In genomic region chr4:124334119-124334518, GRCh38 we compare ENCODE assay signal across 7 cellular contexts.
DNase-seq lines count a peak whose midpoint lies in the region; ATAC-seq and TF ChIP-seq lines count a peak whose summit lies in the region.

No MANE protein-coding gene starts in this region.

- H3K4me3 Mint-ChIP-seq in T-helper 17 cell, result no peak overlapping the region
- H3K4me3 Mint-ChIP-seq in activated T-cell treated with anti-CD3 and anti-CD28 coated beads, Interleukin-2, amount 50 U/mL, for 72 hours, result no peak overlapping the region

- H3K27ac ChIP-seq in RWPE1, result no peak overlapping the region

- H3K27ac Mint-ChIP-seq in T-helper 17 cell, result no peak overlapping the region
- no peak overlapping the region for H3K27ac Mint-ChIP-seq in activated T-cell treated with anti-CD3 and anti-CD28 coated beads, Interleukin-2, amount 50 U/mL, for 72 hours

- H3K9me3 ChIP-seq in T-helper 17 cell (ENCODE audit: control insufficient read depth, low read length, poor library complexity, severe bottlenecking), result no peaks in the 10 kb centered on the region

- peak; percentile 96 for ATAC-seq in omental fat pad (ENCODE audit: low FRiP score)
- ATAC-seq in T-helper 17 cell, result no peak
- no peak for ATAC-seq in activated T-cell treated with anti-CD3 and anti-CD28 coated beads, Interleukin-2, amount 50 U/mL, for 72 hours (replicated peaks in 1 of 2)

- peaks cover 10% of the 10 kb centered on the region for H3K27me3 Mint-ChIP-seq in T-helper 17 cell
- H3K27me3 Mint-ChIP-seq in activated T-cell treated with anti-CD3 and anti-CD28 coated beads, Interleukin-2, amount 50 U/mL, for 72 hours (ENCODE audit: low read depth), result no peaks in the 10 kb centered on the region

- CTCF ChIA-PET in RWPE1 (lab: Yijun Ruan, JAX), result interaction anchor here (0.5 to 1.8 kb wide), 11 partner anchors 11 to 950 kb away, joined by 3 to 9 read pairs (median 4); no protein-coding TSS in a partner anchor

- no peaks in the 10 kb centered on the region for H3K36me3 Mint-ChIP-seq in T-helper 17 cell (ENCODE audit: low read depth)
- no peaks in the 10 kb centered on the region for H3K36me3 Mint-ChIP-seq in activated T-cell treated with anti-CD3 and anti-CD28 coated beads, Interleukin-2, amount 50 U/mL, for 72 hours (ENCODE audit: insufficient read depth in 2 of 2)

- DNase-seq in GM10266 (ENCODE audit: extremely low spot score) (peak; percentile 15), HT-29 (ENCODE audit: low spot score) (peak; percentile 85), RWPE1 (ENCODE audit: low spot score) (peak; percentile 62), fibroblast of gingiva (ENCODE audit: low read depth) (peak; percentile 89), omental fat pad (ENCODE audit: low spot score) (no peak), T-helper 17 cell (no peak)
- DNase-seq in activated T-cell treated with anti-CD3 and anti-CD28 coated beads, Interleukin-2, amount 50 U/mL, for 72 hours, result no peak

- POLR2A ChIA-PET in RWPE1 (lab: Yijun Ruan, JAX; ENCODE audit: low non-redundant PET), result interaction anchor here (0.6 kb wide), 1 partner anchor 377 kb away, joined by 4 read pairs; no protein-coding TSS in a partner anchor

- no peaks in the 10 kb centered on the region for H3K4me1 Mint-ChIP-seq in T-helper 17 cell
- H3K4me1 Mint-ChIP-seq in activated T-cell treated with anti-CD3 and anti-CD28 coated beads, Interleukin-2, amount 50 U/mL, for 72 hours (ENCODE audit: low read depth), result no peaks in the 10 kb centered on the region

- TF ChIP-seq CTCF in GM10266 (IDR thresholded peaks at IDR 0.05; ENCODE audit: control insufficient read depth, insufficient read depth, low read depth, missing control alignments) (peak; percentile 19), RWPE1 (conservative IDR thresholded peaks at IDR 0.05; ENCODE audit: low read depth) (peak; percentile 57), omental fat pad (IDR thresholded peaks at IDR 0.05) (peak in 1 of 3 donors; percentile 11)

- H3K9me3 Mint-ChIP-seq in activated T-cell treated with anti-CD3 and anti-CD28 coated beads, Interleukin-2, amount 50 U/mL, for 72 hours, result no peaks in the 10 kb centered on the region

Comparison
In these comparisons a context has a peak if more than half of its experiments do, and no peak if none do; other contexts are left out.
1. DNase-seq: peak in GM10266 (single experiment), HT-29 (single experiment), RWPE1 (single experiment) and fibroblast of gingiva (single experiment); none in omental fat pad (single experiment), T-helper 17 cell (0 of 3) and activated T-cell treated with anti-CD3 and anti-CD28 coated beads, Interleukin-2, amount 50 U/mL, for 72 hours (0 of 2).